Comparison of ENCODE assay signal across 9 cellular contexts in the genomic region with DNA sequence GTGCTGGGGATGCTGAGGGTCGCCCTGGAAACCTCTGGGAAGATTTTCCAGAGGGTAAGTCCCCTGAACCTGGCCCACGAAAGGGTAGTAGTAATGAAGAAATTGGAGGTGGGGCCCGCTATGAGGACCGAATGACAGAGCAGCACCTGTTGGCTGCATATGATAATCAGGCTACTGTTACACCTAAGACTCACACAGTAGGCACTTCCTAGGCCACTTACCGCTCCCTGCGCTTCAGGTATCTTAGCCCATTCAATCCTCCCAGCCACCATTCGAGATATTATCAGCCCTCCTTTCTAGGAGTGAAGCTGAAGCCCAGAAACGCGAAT. TPM values are rescaled to one million over a fixed set of nuclear protein-coding genes. Genes with fewer than 3 reads are reported as not detected.
DNase-seq lines count a peak whose midpoint lies in the region; ATAC-seq and TF ChIP-seq lines count a peak whose summit lies in the region.
"Had no signal": no experiment of that assay in that cellular context is flagged by ENCODE, and none has a peak within 500 bp of the region (broad histone marks: within the 10 kb centered on the region; RNA-seq: fewer than 3 reads in every experiment).

No MANE protein-coding gene starts in this region.

- no peak overlapping the region for H2BK15ac ChIP-seq in mesenchymal stem cell (ENCODE audit: low read depth, poor library complexity, severe bottlenecking)

- H3K36me3 ChIP-seq in BLaER1: no peaks in the 10 kb centered on the region
- no peaks in the 10 kb centered on the region for H3K36me3 ChIP-seq in H7 (replicated peaks; ENCODE audit: control insufficient read depth, insufficient read depth, low read length)
- no peaks in the 10 kb centered on the region for H3K36me3 ChIP-seq in mesenchymal stem cell (ENCODE audit: control insufficient read depth in 1 of 2, insufficient read depth in 2 of 2, low read depth in 1 of 2, low read length in 2 of 2)

- no peak overlapping the region for H3K23ac ChIP-seq in mesenchymal stem cell (ENCODE audit: low read length in 2 of 2)

- H3K4me1 Mint-ChIP-seq in activated B cell treated with CpG ODN at 0.5 μM for 24 hours: peaks cover 43% of the 10 kb centered on the region
- H3K4me1 Mint-ChIP-seq in endothelial cell (ENCODE audit: unreplicated experiment): peaks cover 13% of the 10 kb centered on the region

- no peaks in the 10 kb centered on the region for H3K9me3 Mint-ChIP-seq in activated B cell treated with CpG ODN at 0.5 μM for 24 hours
- H3K9me3 Mint-ChIP-seq in endothelial cell (ENCODE audit: unreplicated experiment): no peaks in the 10 kb centered on the region

- no peak for TF ChIP-seq CTCF in activated B cell treated with CpG ODN at 0.5 μM for 24 hours (IDR thresholded peaks at IDR 0.05)
- TF ChIP-seq CTCF in endothelial cell (IDR thresholded peaks at IDR 0.05; ENCODE audit: unreplicated experiment): no peak

- no peak overlapping the region for H2BK5ac ChIP-seq in mesenchymal stem cell (ENCODE audit: low read depth, low read length, poor library complexity, severe bottlenecking)

- H3K14ac ChIP-seq in mesenchymal stem cell (ENCODE audit: low read length in 2 of 2): no peak overlapping the region

- H3K27me3 ChIP-seq in BLaER1: peaks cover 9% of the 10 kb centered on the region; the same call in 1 of the 2 replicates
- no peaks in the 10 kb centered on the region for H3K27me3 ChIP-seq in H7 (ENCODE audit: control insufficient read depth, insufficient read depth, low read length)
- H3K27me3 ChIP-seq in mesenchymal stem cell (ENCODE audit: control insufficient read depth in 1 of 2, insufficient read depth in 1 of 2, low read length in 2 of 2): peaks cover 0 to 2% of the 10 kb centered on the region in 2 experiments

- no peak overlapping the region for H4K91ac ChIP-seq in mesenchymal stem cell (ENCODE audit: low read length)

- no peak for ATAC-seq in activated B cell treated with CpG ODN at 0.5 μM for 24 hours (ENCODE audit: low read depth)

- H2AFZ ChIP-seq in mesenchymal stem cell (ENCODE audit: low read depth, low read length): peak overlapping the region; percentile 29

- CTCF ChIA-PET in activated B cell treated with CpG ODN at 0.5 μM for 24 hours (lab: Charles Lee): interaction anchor here (4.9 kb wide), 1 partner anchor 51 kb away, joined by 81 read pairs; no protein-coding TSS in a partner anchor

- no peak overlapping the region for H2BK12ac ChIP-seq in mesenchymal stem cell (ENCODE audit: low read length in 2 of 2)

- H3K27ac ChIP-seq in BLaER1 (no peak overlapping the region), mesenchymal stem cell (ENCODE audit: low read length, poor library complexity, severe bottlenecking) (no peak overlapping the region)

- H3K4me1 ChIP-seq in BLaER1 (peaks cover 39% of the 10 kb centered on the region), mesenchymal stem cell (ENCODE audit: control insufficient read depth, insufficient read depth, low read depth, low read length) (peaks cover 13% of the 10 kb centered on the region)

- no peak overlapping the region for H3K18ac ChIP-seq in mesenchymal stem cell (ENCODE audit: low read depth in 1 of 2, low read length in 2 of 2)

- H2AK5ac ChIP-seq in mesenchymal stem cell (ENCODE audit: low read length, severe bottlenecking): no peak overlapping the region

- H3K27me3 Mint-ChIP-seq in activated B cell treated with CpG ODN at 0.5 μM for 24 hours (peaks cover 4% of the 10 kb centered on the region), endothelial cell (ENCODE audit: unreplicated experiment) (peaks cover 5% of the 10 kb centered on the region)

- H3K9ac ChIP-seq in BLaER1 (peak overlapping the region; percentile 42; the same call in 1 of the 2 replicates), mesenchymal stem cell (ENCODE audit: low read length) (peak overlapping the region; percentile 6)

- no peak for DNase-seq in H7
- no peak for DNase-seq in activated B cell treated with CpG ODN at 0.5 μM for 24 hours
- DNase-seq in mesenchymal stem cell: no peak
- no peak for DNase-seq in stimulated activated CD4-positive, alpha-beta T cell treated with anti-CD3 and anti-CD28 coated beads, Interleukin-12 subunit alpha, Interleukin-12 subunit beta, amount 100 ng/mL, for 4 hours
- no peak for DNase-seq in endothelial cell (ENCODE audit: low spot score)
- no peak for DNase-seq in NCI-H748 (lab: John Stamatoyannopoulos, UW; ENCODE audit: unreplicated experiment)
- DNase-seq in NCI-H2196 (lab: John Stamatoyannopoulos, UW; ENCODE audit: unreplicated experiment): no peak

- H3K36me3 Mint-ChIP-seq in activated B cell treated with CpG ODN at 0.5 μM for 24 hours (ENCODE audit: low read depth) (no peaks in the 10 kb centered on the region), endothelial cell (ENCODE audit: low read depth, unreplicated experiment) (no peaks in the 10 kb centered on the region)

- H3K27ac Mint-ChIP-seq in activated B cell treated with CpG ODN at 0.5 μM for 24 hours: peak overlapping the region; percentile 87
- no peak overlapping the region for H3K27ac Mint-ChIP-seq in endothelial cell (ENCODE audit: unreplicated experiment)

- no peak overlapping the region for H4K8ac ChIP-seq in mesenchymal stem cell (ENCODE audit: low read length)

- H3K9me3 ChIP-seq in BLaER1: no peaks in the 10 kb centered on the region
- no peaks in the 10 kb centered on the region for H3K9me3 ChIP-seq in mesenchymal stem cell (ENCODE audit: control insufficient read depth, low read length)

- H4K20me1 ChIP-seq in BLaER1: no peaks in the 10 kb centered on the region

- intact Hi-C loops in activated B cell treated with CpG ODN at 0.5 μM for 24 hours (cut with micrococcal nuclease): loop anchor here (1.0 to 10.0 kb wide), 11 partner anchors 33 to 387 kb away; a partner anchor contains a TSS

- H3K79me1 ChIP-seq in mesenchymal stem cell (replicated peaks; ENCODE audit: low read length, poor library complexity, severe bottlenecking): peaks cover 11% of the 10 kb centered on the region

- H3K4me2 ChIP-seq in BLaER1 (peak overlapping the region; percentile 52), mesenchymal stem cell (ENCODE audit: low read length, poor library complexity, severe bottlenecking) (no peak overlapping the region)

- H3K4me3 ChIP-seq in BLaER1 (no peak overlapping the region), H7 (ENCODE audit: insufficient read depth, low read depth, low read length) (peak overlapping the region; percentile 8; the same call in 1 of the 2 replicates), mesenchymal stem cell (ENCODE audit: insufficient read depth in 1 of 2, low read depth in 1 of 2, low read length in 2 of 2) (no peak overlapping the region)

- WGBS in mesenchymal stem cell: 10% methylated on average over 7 of the region's 9 CpGs

- POLR2A ChIA-PET in activated B cell treated with CpG ODN at 0.5 μM for 24 hours (lab: Charles Lee): interaction anchor here (0.7 to 4.8 kb wide), 10 partner anchors 23 to 284 kb away, joined by 3 to 60 read pairs (median 4); a partner anchor contains a TSS

- H2BK120ac ChIP-seq in mesenchymal stem cell (ENCODE audit: low read depth, low read length): no peak overlapping the region

- no peak overlapping the region for H3K4ac ChIP-seq in mesenchymal stem cell (ENCODE audit: low read depth in 1 of 2, low read length in 2 of 2)

- peak overlapping the region; percentile 17 for H3K4me3 Mint-ChIP-seq in activated B cell treated with CpG ODN at 0.5 μM for 24 hours
- H3K4me3 Mint-ChIP-seq in endothelial cell (ENCODE audit: unreplicated experiment): no peak overlapping the region

RNA-seq across cellular contexts. Expression of a gene that starts 4.3 kb away (rescaled TPM):
- 9.9 and 13.4 TPM in 2 replicates for total RNA-seq in H7 (2014; rRNA removed; shearing (Covaris generic))
- total RNA-seq in activated B cell treated with CpG ODN at 0.5 μM for 24 hours (1.8 TPM in 2 replicates), endothelial cell (ENCODE audit: unreplicated experiment) (53.4 TPM)
- 17.0 TPM for polyA plus RNA-seq in mesenchymal stem cell (2013, experiment 1 of 2)
- polyA plus RNA-seq in mesenchymal stem cell (2013, experiment 2 of 2): 16.1 TPM

RNA-seq across cellular contexts. Expression of a gene that starts 23.7 kb away (rescaled TPM):
- not detected in 2 replicates for total RNA-seq in H7 (2014; rRNA removed; shearing (Covaris generic))
- total RNA-seq in activated B cell treated with CpG ODN at 0.5 μM for 24 hours (0.83 TPM in 1 of 2 replicates, not detected in the other), endothelial cell (ENCODE audit: unreplicated experiment) (not detected)
- polyA plus RNA-seq in mesenchymal stem cell (2013, experiment 1 of 2): 0.80 TPM
- polyA plus RNA-seq in mesenchymal stem cell (2013, experiment 2 of 2): 0.53 TPM
- total RNA-seq: Daoy had no signal

RNA-seq across cellular contexts. Expression of a gene that starts 29.5 kb away (rescaled TPM):
- 2.4 and 2.8 TPM in 2 replicates for total RNA-seq in H7 (2014; rRNA removed; shearing (Covaris generic))
- total RNA-seq in activated B cell treated with CpG ODN at 0.5 μM for 24 hours (2.9 and 3.5 TPM in 2 replicates), endothelial cell (ENCODE audit: unreplicated experiment) (0.95 TPM)
- 1.4 TPM for polyA plus RNA-seq in mesenchymal stem cell (2013, experiment 1 of 2)
- polyA plus RNA-seq in mesenchymal stem cell (2013, experiment 2 of 2): 1.4 TPM
- total RNA-seq: Daoy had no signal

RNA-seq across cellular contexts. Expression of a gene that starts 31.5 kb away (rescaled TPM):
- 6.8 and 7.5 TPM in 2 replicates for total RNA-seq in H7 (2014; rRNA removed; shearing (Covaris generic))
- total RNA-seq in activated B cell treated with CpG ODN at 0.5 μM for 24 hours: 120 and 143 TPM in 2 replicates
- 4.7 TPM for polyA plus RNA-seq in mesenchymal stem cell (2013, experiment 1 of 2)
- polyA plus RNA-seq in mesenchymal stem cell (2013, experiment 2 of 2): 4.1 TPM
- 13.0 TPM for total RNA-seq in endothelial cell (ENCODE audit: unreplicated experiment)
